30 cellular contexts compared by ENCODE assay signal in genomic region chr20:10906830-10907229, GRCh38.
"Had no signal": no experiment of that assay in that cellular context is flagged by ENCODE, and none has a peak within 500 bp of the region (broad histone marks: within the 10 kb centered on the region; RNA-seq: fewer than 3 reads in every experiment).

No MANE protein-coding gene starts in this region.

- H3K4me1 ChIP-seq: Peyer's patch had no signal

- H3K27me3 Mint-ChIP-seq: activated CD4-positive, alpha-beta memory T cell treated with anti-CD3 and anti-CD28 coated beads, Interleukin-2, amount 10 ng/mL, durations not matched to agents 7 days and 5 days; activated CD8-positive, alpha-beta memory T cell treated with anti-CD3 and anti-CD28 coated beads, Interleukin-2, amount 10 ng/mL, durations not matched to agents 7 days and 5 days; activated naive CD4-positive, alpha-beta T cell treated with anti-CD3 and anti-CD28 coated beads, Interleukin-2, amount 10 ng/mL, durations not matched to agents 7 days and 5 days; activated naive CD8-positive, alpha-beta T cell; activated naive CD8-positive, alpha-beta T cell treated with anti-CD3 and anti-CD28 coated beads, Interleukin-2, amount 50 U/mL, for 24 hours had no signal

- H3K27ac Mint-ChIP-seq: activated CD4-positive, alpha-beta memory T cell treated with anti-CD3 and anti-CD28 coated beads, Interleukin-2, amount 10 ng/mL, durations not matched to agents 7 days and 5 days; activated CD8-positive, alpha-beta memory T cell treated with anti-CD3 and anti-CD28 coated beads, Interleukin-2, amount 10 ng/mL, durations not matched to agents 7 days and 5 days; activated naive CD4-positive, alpha-beta T cell treated with anti-CD3 and anti-CD28 coated beads, Interleukin-2, amount 10 ng/mL, durations not matched to agents 7 days and 5 days; activated naive CD8-positive, alpha-beta T cell; activated naive CD8-positive, alpha-beta T cell treated with anti-CD3 and anti-CD28 coated beads, Interleukin-2, amount 50 U/mL, for 24 hours had no signal

- H3K4me3 ChIP-seq: cardiac muscle cell, Peyer's patch, SJSA1 had no signal

- DNase-seq: activated CD4-positive, alpha-beta memory T cell treated with anti-CD3 and anti-CD28 coated beads, Interleukin-2, amount 10 ng/mL, durations not matched to agents 7 days and 5 days; activated CD4-positive, alpha-beta T cell treated with anti-CD3 and anti-CD28 coated beads for 1 hour; activated CD4-positive, alpha-beta T cell treated with anti-CD3 and anti-CD28 coated beads for 48 hours; activated CD4-positive, CD25-positive, alpha-beta regulatory T cell; activated CD8-positive, alpha-beta memory T cell treated with anti-CD3 and anti-CD28 coated beads for 24 hours; activated CD8-positive, alpha-beta memory T cell treated with anti-CD3 and anti-CD28 coated beads, Interleukin-2, amount 10 ng/mL, durations not matched to agents 7 days and 5 days; activated CD8-positive, alpha-beta memory T cell treated with anti-CD3 and anti-CD28 coated beads, Interleukin-2, amount 50 U/mL, for 48 hours; activated effector memory CD4-positive, alpha-beta T cell treated with Interleukin-2 at 50 U/mL for 16 hours; activated naive CD4-positive, alpha-beta T cell treated with anti-CD3 and anti-CD28 coated beads, Interleukin-2, amount 10 ng/mL, durations not matched to agents 7 days and 5 days; activated naive CD8-positive, alpha-beta T cell treated with anti-CD3 and anti-CD28 coated beads, Interleukin-2, amount 50 U/mL, for 24 hours; activated T-cell treated with anti-CD3 and anti-CD28 coated beads, Interleukin-2, amount 50 U/mL, for 48 hours; amniotic stem cell; aorta; Karpas-422; KBM-7; NCI-H1105; NCI-H1417 treated with DMSO at 0.1 percent for 48 hours; NCI-H187 treated with DMSO at 0.1 percent for 48 hours; NCI-H2081 treated with DMSO at 0.1 percent for 48 hours; NCI-H226; NCI-H446 treated with DMSO at 0.1 percent for 48 hours; NCI-H524; Peyer's patch; RPMI8226; SHP77 treated with DMSO at 0.1 percent for 48 hours; T1000; WERI-Rb-1 had no signal

- H3K9me3 ChIP-seq: Peyer's patch, SJSA1 had no signal

- H3K36me3 Mint-ChIP-seq: activated CD8-positive, alpha-beta memory T cell treated with anti-CD3 and anti-CD28 coated beads, Interleukin-2, amount 10 ng/mL, durations not matched to agents 7 days and 5 days; activated naive CD4-positive, alpha-beta T cell treated with anti-CD3 and anti-CD28 coated beads, Interleukin-2, amount 10 ng/mL, durations not matched to agents 7 days and 5 days; activated naive CD8-positive, alpha-beta T cell had no signal

- H3K9me3 Mint-ChIP-seq: activated CD4-positive, alpha-beta memory T cell treated with anti-CD3 and anti-CD28 coated beads, Interleukin-2, amount 10 ng/mL, durations not matched to agents 7 days and 5 days; activated naive CD4-positive, alpha-beta T cell treated with anti-CD3 and anti-CD28 coated beads, Interleukin-2, amount 10 ng/mL, durations not matched to agents 7 days and 5 days; activated naive CD8-positive, alpha-beta T cell treated with anti-CD3 and anti-CD28 coated beads, Interleukin-2, amount 50 U/mL, for 24 hours had no signal

- H3K4me1 Mint-ChIP-seq: activated CD4-positive, alpha-beta memory T cell treated with anti-CD3 and anti-CD28 coated beads, Interleukin-2, amount 10 ng/mL, durations not matched to agents 7 days and 5 days; activated CD8-positive, alpha-beta memory T cell treated with anti-CD3 and anti-CD28 coated beads, Interleukin-2, amount 10 ng/mL, durations not matched to agents 7 days and 5 days; activated naive CD4-positive, alpha-beta T cell treated with anti-CD3 and anti-CD28 coated beads, Interleukin-2, amount 10 ng/mL, durations not matched to agents 7 days and 5 days; activated naive CD8-positive, alpha-beta T cell treated with anti-CD3 and anti-CD28 coated beads, Interleukin-2, amount 50 U/mL, for 24 hours had no signal

- H3K27me3 ChIP-seq: cardiac muscle cell, Peyer's patch, SJSA1 had no signal

- ATAC-seq: activated CD8-positive, alpha-beta memory T cell treated with anti-CD3 and anti-CD28 coated beads, Interleukin-2, amount 10 ng/mL, durations not matched to agents 7 days and 5 days; activated naive CD8-positive, alpha-beta T cell treated with anti-CD3 and anti-CD28 coated beads, Interleukin-2, amount 50 U/mL, for 24 hours had no signal

- H3K4me3 Mint-ChIP-seq: activated CD4-positive, alpha-beta memory T cell treated with anti-CD3 and anti-CD28 coated beads, Interleukin-2, amount 10 ng/mL, durations not matched to agents 7 days and 5 days; activated CD8-positive, alpha-beta memory T cell treated with anti-CD3 and anti-CD28 coated beads, Interleukin-2, amount 10 ng/mL, durations not matched to agents 7 days and 5 days; activated naive CD4-positive, alpha-beta T cell treated with anti-CD3 and anti-CD28 coated beads, Interleukin-2, amount 10 ng/mL, durations not matched to agents 7 days and 5 days; activated naive CD8-positive, alpha-beta T cell; activated naive CD8-positive, alpha-beta T cell treated with anti-CD3 and anti-CD28 coated beads, Interleukin-2, amount 50 U/mL, for 24 hours had no signal

- H3K36me3 ChIP-seq: cardiac muscle cell, Peyer's patch, SJSA1, WERI-Rb-1 had no signal
